In the genomic region with DNA sequence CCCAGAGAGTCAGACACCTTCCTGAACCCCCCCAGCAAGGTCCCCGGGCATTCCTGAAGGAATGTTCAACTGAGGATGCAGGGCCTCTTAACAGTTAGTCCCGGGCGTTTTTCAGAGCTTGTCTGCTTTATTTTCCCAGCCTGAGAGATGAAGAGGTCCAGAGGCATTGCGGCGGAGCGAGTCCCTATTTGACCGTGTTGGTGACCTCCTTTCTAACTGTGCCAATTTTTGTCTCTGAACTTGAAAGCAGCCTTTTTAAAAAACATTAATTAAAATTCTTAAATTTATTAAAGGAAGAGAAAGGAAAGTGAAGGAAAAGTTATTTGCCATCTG, we compare ENCODE assay signal across 8 cellular contexts. TPM values are rescaled to one million over a fixed set of nuclear protein-coding genes. Genes with fewer than 3 reads are reported as not detected.
DNase-seq lines count a peak whose midpoint lies in the region; ATAC-seq and TF ChIP-seq lines count a peak whose summit lies in the region.

No MANE protein-coding gene starts in this region.

- CTCF ChIA-PET in Panc1 (lab: Charles Lee): no interaction called here

- H3K79me2 ChIP-seq in osteoblast (ENCODE audit: insufficient read depth, low read length): peaks cover 43% of the 10 kb centered on the region

- peaks cover 3% of the 10 kb centered on the region for H4K20me1 ChIP-seq in osteoblast (ENCODE audit: insufficient read depth, low read length)

- POLR2A ChIA-PET in Panc1 (lab: Charles Lee): no interaction called here

- peak overlapping the region; percentile 99 for H3K4me3 Mint-ChIP-seq in activated naive CD4-positive, alpha-beta T cell treated with anti-CD3 and anti-CD28 coated beads, Interleukin-2, amount 50 U/mL, for 24 hours

- H3K9me3 Mint-ChIP-seq in activated naive CD4-positive, alpha-beta T cell treated with anti-CD3 and anti-CD28 coated beads, Interleukin-2, amount 50 U/mL, for 24 hours: no peaks in the 10 kb centered on the region

- no peaks in the 10 kb centered on the region for H3K27me3 Mint-ChIP-seq in activated naive CD4-positive, alpha-beta T cell treated with anti-CD3 and anti-CD28 coated beads, Interleukin-2, amount 50 U/mL, for 24 hours

- in situ Hi-C loops in Panc1 (cut with HindIII; ENCODE audit: low pct_unique_long_range_greater_than_20kb, low sequenced_read_pairs) (no loop called here), KBM-7 (cut with MboI; ENCODE audit: low pct_unique_long_range_greater_than_20kb, low sequenced_read_pairs) (no loop called here)

- BruUV-seq in Panc1 (replicated peaks; lab: Mats Ljungman, UMichigan): TSS peak; percentile 100

- H3K4me1 ChIP-seq in Panc1 (ENCODE audit: control insufficient read depth, insufficient read depth, low read length) (peaks cover 8% of the 10 kb centered on the region; the same call in 1 of the 2 replicates), osteoblast (ENCODE audit: insufficient read depth, low read length) (peaks cover 18% of the 10 kb centered on the region)

- H3K4me2 ChIP-seq in osteoblast (ENCODE audit: insufficient read depth, low read length): peak overlapping the region; percentile 90

- peak overlapping the region; percentile 92 for H2AFZ ChIP-seq in osteoblast (ENCODE audit: low read length)

- H3K9me3 ChIP-seq in Panc1 (ENCODE audit: control insufficient read depth, insufficient read depth, low read depth, low read length): no peaks in the 10 kb centered on the region
- no peaks in the 10 kb centered on the region for H3K9me3 ChIP-seq in osteoblast (ENCODE audit: low read depth, low read length)

- H3K27me3 ChIP-seq in Panc1 (ENCODE audit: control insufficient read depth, insufficient read depth, low read length) (no peaks in the 10 kb centered on the region), osteoblast (ENCODE audit: insufficient read depth, low read length) (no peaks in the 10 kb centered on the region)

- intact Hi-C loops in Panc1 (cut with micrococcal nuclease; ENCODE audit: unreplicated experiment): no loop called here

- H3K4me3 ChIP-seq in Panc1 (ENCODE audit: low read depth in 2 of 2, low read length in 2 of 2) (peak overlapping the region; percentile 75 to 76), osteoblast (ENCODE audit: insufficient read depth, low read length) (peak overlapping the region; percentile 83)

- H3K36me3 Mint-ChIP-seq in activated naive CD4-positive, alpha-beta T cell treated with anti-CD3 and anti-CD28 coated beads, Interleukin-2, amount 50 U/mL, for 24 hours: peaks cover 10% of the 10 kb centered on the region

- H3K36me3 ChIP-seq in Panc1 (ENCODE audit: control insufficient read depth, insufficient read depth, low read length) (no peaks in the 10 kb centered on the region; the same call in none of the 2 replicates), osteoblast (ENCODE audit: insufficient read depth, low read length) (peaks cover 1% of the 10 kb centered on the region)

- TF ChIP-seq CTCF in Panc1 (IDR thresholded peaks at IDR 0.05): no peak
- no peak for TF ChIP-seq CTCF in osteoblast (IDR thresholded peaks at IDR 0.05; ENCODE audit: extremely low read depth, low read depth, low read length)

- DNase-seq in activated naive CD4-positive, alpha-beta T cell (lab: John Stamatoyannopoulos, UW): no peak
- no peak for DNase-seq in Panc1 (ENCODE audit: low read depth, low spot score)
- DNase-seq in erythroblast (lab: John Stamatoyannopoulos, UW): no peak
- no peak for DNase-seq in osteoblast (ENCODE audit: insufficient read length, low spot score, missing footprints)
- DNase-seq in kidney glomerular epithelial cell (lab: John Stamatoyannopoulos, UW): no peak
- DNase-seq in KBM-7: no peak

- TF ChIP-seq POLR2A in erythroblast (IDR thresholded peaks at IDR 0.05; ENCODE audit: low read length): peak; percentile 38

- ATAC-seq in Panc1 (peak; percentile 57), GM21423 (IDR thresholded peaks at IDR 0.05; ENCODE audit: unreplicated experiment) (no peak)

- H3K4me1 Mint-ChIP-seq in activated naive CD4-positive, alpha-beta T cell treated with anti-CD3 and anti-CD28 coated beads, Interleukin-2, amount 50 U/mL, for 24 hours: peaks cover 34% of the 10 kb centered on the region

- peak overlapping the region; percentile 84 for H3K27ac Mint-ChIP-seq in activated naive CD4-positive, alpha-beta T cell treated with anti-CD3 and anti-CD28 coated beads, Interleukin-2, amount 50 U/mL, for 24 hours

- H3K27ac ChIP-seq in Panc1 (ENCODE audit: low read length) (peak overlapping the region; percentile 96), osteoblast (ENCODE audit: low read depth, low read length) (peak overlapping the region; percentile 88)

RNA-seq across cellular contexts. Expression of a gene that starts 0.4 kb away (rescaled TPM):
- total RNA-seq in Panc1 (2021; ENCODE audit: unreplicated experiment) (26.0 TPM), osteoblast (66.6 and 67.2 TPM in 2 replicates)
- 6.1 TPM for polyA plus RNA-seq in Panc1 (2012; ENCODE audit: insufficient read length)
